In genomic region chr6:111911428-111911827, GRCh38 we compare ENCODE assay signal across 29 cellular contexts.
"Had no signal": no experiment of that assay in that cellular context is flagged by ENCODE, and none has a peak within 500 bp of the region (broad histone marks: within the 10 kb centered on the region; RNA-seq: fewer than 3 reads in every experiment).

No MANE protein-coding gene starts in this region.

- DNase-seq: activated CD4-positive, alpha-beta memory T cell treated with anti-CD3 and anti-CD28 coated beads for 36 hours; activated CD4-positive, alpha-beta T cell treated with anti-CD3 and anti-CD28 coated beads, Interleukin-2, amount 10 ng/mL, durations not matched to agents 24 days and 14 days; activated CD4-positive, CD25-positive, alpha-beta regulatory T cell treated with anti-CD3 and anti-CD28 coated beads, Interleukin-2, amount 50 U/mL, for 72 hours; activated CD8-positive, alpha-beta memory T cell treated with anti-CD3 and anti-CD28 coated beads, Interleukin-2, amount 50 U/mL, for 4 hours; activated effector memory CD4-positive, alpha-beta T cell treated with anti-CD3 and anti-CD28 coated beads, Interleukin-2, amount 50 U/mL, for 16 hours; activated naive CD4-positive, alpha-beta T cell treated with anti-CD3 and anti-CD28 coated beads for 36 hours; activated naive CD8-positive, alpha-beta T cell treated with anti-CD3 and anti-CD28 coated beads for 36 hours; activated T-cell treated with anti-CD3 and anti-CD28 coated beads, Interleukin-2, amount 50 U/mL, for 1 hour; adrenal gland; aorta; body of pancreas; dermis blood vessel endothelial cell; effector CD4-positive, alpha-beta T cell; foreskin melanocyte; left colon; mammary epithelial cell; naive B cell; nucleus accumbens; psoas muscle; stimulated activated CD4-positive, alpha-beta T cell treated with anti-CD3 and anti-CD28 coated beads, Interleukin-15, amount 100 ng/mL, for 24 hours; stimulated activated CD4-positive, alpha-beta T cell treated with anti-CD3 and anti-CD28 coated beads, Interleukin-2, amount 100 ng/mL, for 24 hours; stimulated activated naive CD8-positive, alpha-beta T cell treated with anti-CD3 and anti-CD28 coated beads, Interleukin-15, Interleukin-2, amounts not matched to agents 100 U/mL and 50 U/mL, for 24 hours; testis; transverse colon had no signal

- H3K4me1 Mint-ChIP-seq: mesothelial cell of epicardium, naive B cell had no signal

- H3K27me3 ChIP-seq: adrenal gland, body of pancreas, esophagus muscularis mucosa, testis, transverse colon had no signal

- H3K9me3 ChIP-seq: adrenal gland, body of pancreas, esophagus muscularis mucosa, psoas muscle, testis, transverse colon had no signal

- H3K4me3 Mint-ChIP-seq: activated CD4-positive, alpha-beta memory T cell treated with anti-CD3 and anti-CD28 coated beads for 36 hours; activated CD4-positive, alpha-beta T cell treated with anti-CD3 and anti-CD28 coated beads, Interleukin-2, amount 10 ng/mL, durations not matched to agents 24 days and 14 days; activated naive CD4-positive, alpha-beta T cell treated with anti-CD3 and anti-CD28 coated beads for 36 hours; activated naive CD8-positive, alpha-beta T cell treated with anti-CD3 and anti-CD28 coated beads for 36 hours; activated T-helper 1 cell treated with anti-CD3 and anti-CD28 coated beads, Interleukin-12 subunit alpha, Interleukin-12 subunit beta, Interleukin-2, Interleukin-4 antibody, amounts not matched to agents 30 ng/mL and 10 ng/mL and 1 ng/mL, durations not matched to agents 14 hours and 24 hours and 36 hours; mesothelial cell of epicardium; naive B cell had no signal

- H3K9me3 Mint-ChIP-seq: activated CD4-positive, alpha-beta memory T cell treated with anti-CD3 and anti-CD28 coated beads for 36 hours; activated naive CD8-positive, alpha-beta T cell treated with anti-CD3 and anti-CD28 coated beads for 36 hours; activated T-helper 1 cell treated with anti-CD3 and anti-CD28 coated beads, Interleukin-12 subunit alpha, Interleukin-12 subunit beta, Interleukin-2, Interleukin-4 antibody, amounts not matched to agents 30 ng/mL and 10 ng/mL and 1 ng/mL, durations not matched to agents 14 hours and 24 hours and 36 hours; mesothelial cell of epicardium; naive B cell had no signal

- H3K4me1 ChIP-seq: adrenal gland, body of pancreas, esophagus muscularis mucosa, parathyroid adenoma, psoas muscle, testis, transverse colon had no signal

- H2AFZ ChIP-seq: parathyroid adenoma had no signal

- H3K27me3 Mint-ChIP-seq: activated CD4-positive, alpha-beta memory T cell treated with anti-CD3 and anti-CD28 coated beads for 36 hours; activated CD4-positive, alpha-beta T cell treated with anti-CD3 and anti-CD28 coated beads, Interleukin-2, amount 10 ng/mL, durations not matched to agents 24 days and 14 days; activated naive CD8-positive, alpha-beta T cell treated with anti-CD3 and anti-CD28 coated beads for 36 hours had no signal

- H3K79me2 ChIP-seq: parathyroid adenoma had no signal

- ATAC-seq: body of pancreas; left colon; psoas muscle; stimulated activated naive CD8-positive, alpha-beta T cell treated with anti-CD3 and anti-CD28 coated beads, Interleukin-15, Interleukin-2, amounts not matched to agents 100 U/mL and 50 U/mL, for 24 hours had no signal

- H3K36me3 ChIP-seq: adrenal gland, esophagus muscularis mucosa, transverse colon had no signal

- H3K9ac ChIP-seq: parathyroid adenoma had no signal

- H3K4me3 ChIP-seq: adrenal gland, body of pancreas, esophagus muscularis mucosa, psoas muscle, testis, transverse colon had no signal

- H3K36me3 Mint-ChIP-seq: activated CD4-positive, alpha-beta memory T cell treated with anti-CD3 and anti-CD28 coated beads for 36 hours; activated naive CD8-positive, alpha-beta T cell treated with anti-CD3 and anti-CD28 coated beads for 36 hours; mesothelial cell of epicardium; naive B cell had no signal

- H3K27ac Mint-ChIP-seq: activated CD4-positive, alpha-beta memory T cell treated with anti-CD3 and anti-CD28 coated beads for 36 hours; activated CD4-positive, alpha-beta T cell treated with anti-CD3 and anti-CD28 coated beads, Interleukin-2, amount 10 ng/mL, durations not matched to agents 24 days and 14 days; activated naive CD4-positive, alpha-beta T cell treated with anti-CD3 and anti-CD28 coated beads for 36 hours; activated naive CD8-positive, alpha-beta T cell treated with anti-CD3 and anti-CD28 coated beads for 36 hours; activated T-helper 1 cell treated with anti-CD3 and anti-CD28 coated beads, Interleukin-12 subunit alpha, Interleukin-12 subunit beta, Interleukin-2, Interleukin-4 antibody, amounts not matched to agents 30 ng/mL and 10 ng/mL and 1 ng/mL, durations not matched to agents 14 hours and 24 hours and 36 hours; mesothelial cell of epicardium; naive B cell had no signal

- H3K27ac ChIP-seq: adrenal gland, body of pancreas, esophagus muscularis mucosa, parathyroid adenoma, psoas muscle, testis, transverse colon, VCaP had no signal
